ENCODE assay signal across 35 cellular contexts in the genomic region with DNA sequence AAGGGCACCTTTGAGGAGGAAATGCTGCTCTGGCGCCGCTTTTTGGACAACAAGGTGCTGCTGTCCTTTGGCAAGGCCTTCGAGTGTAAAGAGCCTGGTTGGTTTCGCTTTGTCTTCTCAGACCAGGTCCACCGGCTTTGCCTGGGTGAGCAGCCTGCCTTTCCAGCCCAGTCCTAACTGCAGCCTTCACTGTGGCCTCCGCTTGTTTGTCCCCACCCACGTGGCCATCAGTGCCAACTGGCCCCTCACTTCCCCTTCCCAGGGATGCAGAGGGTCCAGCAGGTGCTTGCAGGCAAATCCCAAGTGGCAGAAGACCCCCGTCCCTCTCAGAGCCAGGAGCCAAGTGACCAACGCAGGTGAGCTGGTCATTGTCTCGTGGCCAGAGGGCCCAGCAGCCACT. TPM values are rescaled to one million over a fixed set of nuclear protein-coding genes. Genes with fewer than 3 reads are reported as not detected.
"Had no signal": no experiment of that assay in that cellular context is flagged by ENCODE, and none has a peak within 500 bp of the region (broad histone marks: within the 10 kb centered on the region; RNA-seq: fewer than 3 reads in every experiment).

No MANE protein-coding gene starts in this region.

- H3K4me1 ChIP-seq: heart left ventricle, left lung, lower lobe of right lung, pancreas, prostate gland, spleen, thyroid gland, transverse colon, upper lobe of right lung, vagina had no signal

- DNase-seq: heart left ventricle; hypothalamus; immature natural killer cell; kidney; left colon; left lung; lower lobe of right lung; mammary epithelial cell; mesenchymal stem cell; naive thymus-derived CD8-positive, alpha-beta T cell; occipital lobe; pancreas; posterior cingulate gyrus; retina; right cardiac atrium; sigmoid colon; small intestine; spleen; stimulated activated CD4-positive, alpha-beta T cell treated with anti-CD3 and anti-CD28 coated beads, Interleukin-4, amount 100 ng/mL, for 24 hours; stimulated activated naive CD4-positive, alpha-beta T cell treated with Interleukin-2 at 50 U/mL for 16 hours; stimulated activated naive CD8-positive, alpha-beta T cell treated with anti-CD3 and anti-CD28 coated beads, Interleukin-15, amount 100 ng/mL, for 72 hours; substantia nigra; testis; thyroid gland; transverse colon; upper lobe of right lung had no signal

- H3K4me1 Mint-ChIP-seq: immature natural killer cell; naive thymus-derived CD8-positive, alpha-beta T cell; nephron; neural crest cell; stimulated activated memory B cell treated with anti-CD40 and anti-IgM and Interleukin-4, amounts not matched to agents 10 μg/mL and 1 μg/mL and 100 μg/mL, for 72 hours; stimulated activated naive CD8-positive, alpha-beta T cell treated with anti-CD3 and anti-CD28 coated beads, Interleukin-15, amount 100 ng/mL, for 72 hours had no signal

- H3K27me3 Mint-ChIP-seq: naive thymus-derived CD8-positive, alpha-beta T cell; stimulated activated memory B cell treated with anti-CD40 and anti-IgM and Interleukin-4, amounts not matched to agents 10 μg/mL and 1 μg/mL and 100 μg/mL, for 72 hours; stimulated activated naive CD8-positive, alpha-beta T cell treated with anti-CD3 and anti-CD28 coated beads, Interleukin-15, amount 100 ng/mL, for 72 hours had no signal

- ATAC-seq: heart left ventricle; left colon; left lung; lower lobe of right lung; naive thymus-derived CD8-positive, alpha-beta T cell; pancreas; stimulated activated memory B cell treated with anti-CD40 and anti-IgM and Interleukin-4, amounts not matched to agents 10 μg/mL and 1 μg/mL and 100 μg/mL, for 72 hours; stimulated activated naive CD8-positive, alpha-beta T cell treated with anti-CD3 and anti-CD28 coated beads, Interleukin-15, amount 100 ng/mL, for 72 hours; upper lobe of right lung had no signal

- H3K9me3 Mint-ChIP-seq: immature natural killer cell had no signal

- H3K36me3 ChIP-seq: transverse colon had no signal

- H3K9me3 ChIP-seq: heart left ventricle, left lung, lower lobe of right lung, neutrophil, pancreas, prostate gland, sigmoid colon, testis, thyroid gland, transverse colon, upper lobe of right lung, vagina had no signal

- H3K27me3 ChIP-seq: heart left ventricle, left lung, neutrophil, pancreas, sigmoid colon, spleen, testis, thyroid gland, transverse colon, upper lobe of right lung, vagina had no signal

- H3K4me3 ChIP-seq: heart left ventricle, left lung, lower lobe of right lung, pancreas, prostate gland, sigmoid colon, spleen, testis, thyroid gland, transverse colon, upper lobe of right lung, vagina had no signal

- H3K27ac ChIP-seq: heart left ventricle, left lung, lower lobe of right lung, neutrophil, pancreas, prostate gland, sigmoid colon, spleen, thyroid gland, transverse colon, upper lobe of right lung, vagina had no signal

- FAIRE-seq: islet of Langerhans, kidney, pancreas, small intestine had no signal

- H3K4me3 Mint-ChIP-seq: immature natural killer cell; naive thymus-derived CD8-positive, alpha-beta T cell; nephron; neural crest cell; stimulated activated memory B cell treated with anti-CD40 and anti-IgM and Interleukin-4, amounts not matched to agents 10 μg/mL and 1 μg/mL and 100 μg/mL, for 72 hours; stimulated activated naive CD8-positive, alpha-beta T cell treated with anti-CD3 and anti-CD28 coated beads, Interleukin-15, amount 100 ng/mL, for 72 hours had no signal

- H3K27ac Mint-ChIP-seq: immature natural killer cell; naive thymus-derived CD8-positive, alpha-beta T cell; nephron; stimulated activated memory B cell treated with anti-CD40 and anti-IgM and Interleukin-4, amounts not matched to agents 10 μg/mL and 1 μg/mL and 100 μg/mL, for 72 hours; stimulated activated naive CD8-positive, alpha-beta T cell treated with anti-CD3 and anti-CD28 coated beads, Interleukin-15, amount 100 ng/mL, for 72 hours had no signal

RNA-seq across cellular contexts. Expression of a gene that starts 35.7 kb away (rescaled TPM):
- total RNA-seq: heart left ventricle; kidney; left colon; left lung; lower lobe of right lung; mammary epithelial cell; mucosa of gallbladder; naive thymus-derived CD8-positive, alpha-beta T cell; neural crest cell; occipital lobe; pancreas; prostate gland; right cardiac atrium; thyroid gland; transverse colon; upper lobe of right lung; vagina had no signal
- polyA plus RNA-seq: heart left ventricle; immature natural killer cell; liver; mammary epithelial cell; naive thymus-derived CD8-positive, alpha-beta T cell; pancreas; right cardiac atrium; sigmoid colon; small intestine; spleen had no signal
